In genomic region chr9:114096041-114096511, GRCh38 we compare ENCODE assay signal across 1 cellular context.
TF ChIP-seq lines count a peak whose summit lies in the region.

No MANE protein-coding gene starts in this region.

TF ChIP-seq in GM23338, 12 proteins besides CTCF, POLR2A, EP300 and RAD21 (continued from another document):
- no peak for TF ChIP-seq ZNF462 (CRISPR knock-in tag; IDR thresholded peaks at IDR 0.05)
